ENCODE assay signal across 1 cellular context in the genomic region with DNA sequence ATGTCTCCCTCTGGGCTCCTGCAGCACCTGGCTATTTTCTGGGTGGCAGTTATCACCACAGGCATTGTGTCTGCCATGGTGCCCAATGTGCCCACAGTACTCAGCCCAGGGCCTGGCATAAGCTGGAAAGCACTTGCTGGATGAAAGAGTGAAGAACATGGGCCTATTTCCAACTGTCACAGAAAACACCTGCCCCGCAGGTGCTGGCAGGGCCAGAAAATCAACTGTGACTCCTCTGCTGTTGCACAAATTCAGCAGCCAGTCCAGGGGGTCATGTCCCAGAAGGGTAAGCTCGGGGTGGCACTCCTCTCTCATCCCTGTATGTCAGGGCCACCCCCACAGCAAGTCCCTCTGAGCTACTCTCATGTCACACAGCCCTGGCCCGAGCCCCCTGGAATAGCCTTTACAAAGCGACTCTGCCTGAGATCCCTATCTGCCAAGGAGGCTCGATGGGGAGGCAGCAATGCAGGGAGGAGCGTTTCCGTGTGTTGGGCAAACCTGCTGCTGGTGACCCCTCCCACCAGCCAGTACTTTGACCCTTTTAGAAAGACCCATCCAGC.
A peak's percentile ranks its signal among the peaks of the same experiment; 100 is the strongest.
TF ChIP-seq lines count a peak whose summit lies in the region.

No MANE protein-coding gene starts in this region.

TF ChIP-seq in HepG2, 621 proteins besides CTCF, POLR2A, EP300 and RAD21 (continued from another document and continues in another):
- TF ChIP-seq YEATS2 (CRISPR knock-in tag; IDR thresholded peaks at IDR 0.05; ENCODE audit: borderline replicate concordance), result no peak
- no peak for TF ChIP-seq ZNF850 (CRISPR knock-in tag; conservative IDR thresholded peaks at IDR 0.05)
- no peak for TF ChIP-seq ZNF101 (CRISPR knock-in tag; IDR thresholded peaks at IDR 0.05; ENCODE audit: borderline replicate concordance, low read depth)
- TF ChIP-seq MLLT10 (CRISPR knock-in tag; IDR thresholded peaks at IDR 0.05), result no peak
- peak; percentile 28; the same call in 1 of the 2 replicates for TF ChIP-seq ETV5 (CRISPR knock-in tag; IDR thresholded peaks at IDR 0.05; ENCODE audit: borderline replicate concordance)
- TF ChIP-seq ZNF296 (CRISPR knock-in tag; conservative IDR thresholded peaks at IDR 0.05), result no peak
- TF ChIP-seq SMAD1 (CRISPR knock-in tag; IDR thresholded peaks at IDR 0.05; ENCODE audit: borderline replicate concordance, low read depth), result no peak
- TF ChIP-seq, protein P1, sequence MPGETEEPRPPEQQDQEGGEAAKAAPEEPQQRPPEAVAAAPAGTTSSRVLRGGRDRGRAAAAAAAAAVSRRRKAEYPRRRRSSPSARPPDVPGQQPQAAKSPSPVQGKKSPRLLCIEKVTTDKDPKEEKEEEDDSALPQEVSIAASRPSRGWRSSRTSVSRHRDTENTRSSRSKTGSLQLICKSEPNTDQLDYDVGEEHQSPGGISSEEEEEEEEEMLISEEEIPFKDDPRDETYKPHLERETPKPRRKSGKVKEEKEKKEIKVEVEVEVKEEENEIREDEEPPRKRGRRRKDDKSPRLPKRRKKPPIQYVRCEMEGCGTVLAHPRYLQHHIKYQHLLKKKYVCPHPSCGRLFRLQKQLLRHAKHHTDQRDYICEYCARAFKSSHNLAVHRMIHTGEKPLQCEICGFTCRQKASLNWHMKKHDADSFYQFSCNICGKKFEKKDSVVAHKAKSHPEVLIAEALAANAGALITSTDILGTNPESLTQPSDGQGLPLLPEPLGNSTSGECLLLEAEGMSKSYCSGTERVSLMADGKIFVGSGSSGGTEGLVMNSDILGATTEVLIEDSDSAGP (CRISPR knock-in tag; IDR thresholded peaks at IDR 0.05; ENCODE audit: borderline replicate concordance), result 0 out of 2 replicates have a peak, but pooled peaks have one; percentile 18
- TF ChIP-seq ZMYM2 (CRISPR knock-in tag; IDR thresholded peaks at IDR 0.05), result peak; percentile 60; the same call in 1 of the 2 replicates
- TF ChIP-seq, protein P2, sequence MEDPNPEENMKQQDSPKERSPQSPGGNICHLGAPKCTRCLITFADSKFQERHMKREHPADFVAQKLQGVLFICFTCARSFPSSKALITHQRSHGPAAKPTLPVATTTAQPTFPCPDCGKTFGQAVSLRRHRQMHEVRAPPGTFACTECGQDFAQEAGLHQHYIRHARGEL (CRISPR knock-in tag; IDR thresholded peaks at IDR 0.05), result no peak
- peak; percentile 64; the same call in 1 of the 2 replicates for TF ChIP-seq CEBPG (CRISPR knock-in tag; IDR thresholded peaks at IDR 0.05)
- TF ChIP-seq MXI1 (IDR thresholded peaks at IDR 0.05; ENCODE audit: borderline replicate concordance, low read depth, low read length), result no peak
- TF ChIP-seq HNF4A (CRISPR knock-in tag; IDR thresholded peaks at IDR 0.05), result peak; percentile 74
- TF ChIP-seq GATAD2A (CRISPR knock-in tag; IDR thresholded peaks at IDR 0.05), result peak; percentile 33; the same call in 1 of the 2 replicates
- TF ChIP-seq NFATC3 (CRISPR knock-in tag; IDR thresholded peaks at IDR 0.05), result no peak
- no peak for TF ChIP-seq SNRNP70 (IDR thresholded peaks at IDR 0.05; ENCODE audit: low read depth, low read length)
- TF ChIP-seq DMAP1 (CRISPR knock-in tag; IDR thresholded peaks at IDR 0.05), result no peak
- no peak for TF ChIP-seq ARHGAP35 (CRISPR knock-in tag; IDR thresholded peaks at IDR 0.05; ENCODE audit: borderline replicate concordance)
- TF ChIP-seq ZMYM3 (CRISPR knock-in tag; IDR thresholded peaks at IDR 0.05), result peak; percentile 79
- TF ChIP-seq HNF4G (IDR thresholded peaks at IDR 0.05; ENCODE audit: borderline replicate concordance, low read depth, low read length), result peak; percentile 68; the same call in 1 of the 2 replicates
- 0 out of 2 replicates have a peak, but pooled peaks have one; percentile 46 for TF ChIP-seq HNF4G (CRISPR knock-in tag; IDR thresholded peaks at IDR 0.05; ENCODE audit: borderline replicate concordance, low read depth)
- 0 out of 2 replicates have a peak, but pooled peaks have one; percentile 51 for TF ChIP-seq NFIB (CRISPR knock-in tag; IDR thresholded peaks at IDR 0.05; ENCODE audit: borderline replicate concordance)
- TF ChIP-seq ZC3H4 (CRISPR knock-in tag; IDR thresholded peaks at IDR 0.05; ENCODE audit: borderline replicate concordance), result no peak
- TF ChIP-seq, protein P3, sequence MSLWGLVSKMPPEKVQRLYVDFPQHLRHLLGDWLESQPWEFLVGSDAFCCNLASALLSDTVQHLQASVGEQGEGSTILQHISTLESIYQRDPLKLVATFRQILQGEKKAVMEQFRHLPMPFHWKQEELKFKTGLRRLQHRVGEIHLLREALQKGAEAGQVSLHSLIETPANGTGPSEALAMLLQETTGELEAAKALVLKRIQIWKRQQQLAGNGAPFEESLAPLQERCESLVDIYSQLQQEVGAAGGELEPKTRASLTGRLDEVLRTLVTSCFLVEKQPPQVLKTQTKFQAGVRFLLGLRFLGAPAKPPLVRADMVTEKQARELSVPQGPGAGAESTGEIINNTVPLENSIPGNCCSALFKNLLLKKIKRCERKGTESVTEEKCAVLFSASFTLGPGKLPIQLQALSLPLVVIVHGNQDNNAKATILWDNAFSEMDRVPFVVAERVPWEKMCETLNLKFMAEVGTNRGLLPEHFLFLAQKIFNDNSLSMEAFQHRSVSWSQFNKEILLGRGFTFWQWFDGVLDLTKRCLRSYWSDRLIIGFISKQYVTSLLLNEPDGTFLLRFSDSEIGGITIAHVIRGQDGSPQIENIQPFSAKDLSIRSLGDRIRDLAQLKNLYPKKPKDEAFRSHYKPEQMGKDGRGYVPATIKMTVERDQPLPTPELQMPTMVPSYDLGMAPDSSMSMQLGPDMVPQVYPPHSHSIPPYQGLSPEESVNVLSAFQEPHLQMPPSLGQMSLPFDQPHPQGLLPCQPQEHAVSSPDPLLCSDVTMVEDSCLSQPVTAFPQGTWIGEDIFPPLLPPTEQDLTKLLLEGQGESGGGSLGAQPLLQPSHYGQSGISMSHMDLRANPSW (CRISPR knock-in tag; IDR thresholded peaks at IDR 0.05; ENCODE audit: borderline replicate concordance), result no peak
- TF ChIP-seq ISX (CRISPR knock-in tag; conservative IDR thresholded peaks at IDR 0.05), result no peak
- TF ChIP-seq ZBTB7B (CRISPR knock-in tag; IDR thresholded peaks at IDR 0.05), result peak; percentile 38; the same call in 1 of the 2 replicates
- TF ChIP-seq ZNF644 (CRISPR knock-in tag; IDR thresholded peaks at IDR 0.05; ENCODE audit: low read depth), result no peak
- TF ChIP-seq ZNF720 (CRISPR knock-in tag; IDR thresholded peaks at IDR 0.05), result no peak
- no peak for TF ChIP-seq CREM (IDR thresholded peaks at IDR 0.05)
- no peak for TF ChIP-seq CREM (CRISPR knock-in tag; IDR thresholded peaks at IDR 0.05)
- TF ChIP-seq PRMT3 (CRISPR knock-in tag; IDR thresholded peaks at IDR 0.05; ENCODE audit: borderline replicate concordance, low read depth), result no peak
- TF ChIP-seq MTF2 (CRISPR knock-in tag; IDR thresholded peaks at IDR 0.05; ENCODE audit: borderline replicate concordance), result no peak
- TF ChIP-seq, protein P4, sequence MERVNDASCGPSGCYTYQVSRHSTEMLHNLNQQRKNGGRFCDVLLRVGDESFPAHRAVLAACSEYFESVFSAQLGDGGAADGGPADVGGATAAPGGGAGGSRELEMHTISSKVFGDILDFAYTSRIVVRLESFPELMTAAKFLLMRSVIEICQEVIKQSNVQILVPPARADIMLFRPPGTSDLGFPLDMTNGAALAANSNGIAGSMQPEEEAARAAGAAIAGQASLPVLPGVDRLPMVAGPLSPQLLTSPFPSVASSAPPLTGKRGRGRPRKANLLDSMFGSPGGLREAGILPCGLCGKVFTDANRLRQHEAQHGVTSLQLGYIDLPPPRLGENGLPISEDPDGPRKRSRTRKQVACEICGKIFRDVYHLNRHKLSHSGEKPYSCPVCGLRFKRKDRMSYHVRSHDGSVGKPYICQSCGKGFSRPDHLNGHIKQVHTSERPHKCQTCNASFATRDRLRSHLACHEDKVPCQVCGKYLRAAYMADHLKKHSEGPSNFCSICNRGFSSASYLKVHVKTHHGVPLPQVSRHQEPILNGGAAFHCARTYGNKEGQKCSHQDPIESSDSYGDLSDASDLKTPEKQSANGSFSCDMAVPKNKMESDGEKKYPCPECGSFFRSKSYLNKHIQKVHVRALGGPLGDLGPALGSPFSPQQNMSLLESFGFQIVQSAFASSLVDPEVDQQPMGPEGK (CRISPR knock-in tag; IDR thresholded peaks at IDR 0.05), result peak; percentile 64
- TF ChIP-seq, protein P5, sequence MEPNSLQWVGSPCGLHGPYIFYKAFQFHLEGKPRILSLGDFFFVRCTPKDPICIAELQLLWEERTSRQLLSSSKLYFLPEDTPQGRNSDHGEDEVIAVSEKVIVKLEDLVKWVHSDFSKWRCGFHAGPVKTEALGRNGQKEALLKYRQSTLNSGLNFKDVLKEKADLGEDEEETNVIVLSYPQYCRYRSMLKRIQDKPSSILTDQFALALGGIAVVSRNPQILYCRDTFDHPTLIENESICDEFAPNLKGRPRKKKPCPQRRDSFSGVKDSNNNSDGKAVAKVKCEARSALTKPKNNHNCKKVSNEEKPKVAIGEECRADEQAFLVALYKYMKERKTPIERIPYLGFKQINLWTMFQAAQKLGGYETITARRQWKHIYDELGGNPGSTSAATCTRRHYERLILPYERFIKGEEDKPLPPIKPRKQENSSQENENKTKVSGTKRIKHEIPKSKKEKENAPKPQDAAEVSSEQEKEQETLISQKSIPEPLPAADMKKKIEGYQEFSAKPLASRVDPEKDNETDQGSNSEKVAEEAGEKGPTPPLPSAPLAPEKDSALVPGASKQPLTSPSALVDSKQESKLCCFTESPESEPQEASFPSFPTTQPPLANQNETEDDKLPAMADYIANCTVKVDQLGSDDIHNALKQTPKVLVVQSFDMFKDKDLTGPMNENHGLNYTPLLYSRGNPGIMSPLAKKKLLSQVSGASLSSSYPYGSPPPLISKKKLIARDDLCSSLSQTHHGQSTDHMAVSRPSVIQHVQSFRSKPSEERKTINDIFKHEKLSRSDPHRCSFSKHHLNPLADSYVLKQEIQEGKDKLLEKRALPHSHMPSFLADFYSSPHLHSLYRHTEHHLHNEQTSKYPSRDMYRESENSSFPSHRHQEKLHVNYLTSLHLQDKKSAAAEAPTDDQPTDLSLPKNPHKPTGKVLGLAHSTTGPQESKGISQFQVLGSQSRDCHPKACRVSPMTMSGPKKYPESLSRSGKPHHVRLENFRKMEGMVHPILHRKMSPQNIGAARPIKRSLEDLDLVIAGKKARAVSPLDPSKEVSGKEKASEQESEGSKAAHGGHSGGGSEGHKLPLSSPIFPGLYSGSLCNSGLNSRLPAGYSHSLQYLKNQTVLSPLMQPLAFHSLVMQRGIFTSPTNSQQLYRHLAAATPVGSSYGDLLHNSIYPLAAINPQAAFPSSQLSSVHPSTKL (CRISPR knock-in tag; IDR thresholded peaks at IDR 0.05), result 0 out of 2 replicates have a peak, but pooled peaks have one; percentile 18
- TF ChIP-seq, protein P6, sequence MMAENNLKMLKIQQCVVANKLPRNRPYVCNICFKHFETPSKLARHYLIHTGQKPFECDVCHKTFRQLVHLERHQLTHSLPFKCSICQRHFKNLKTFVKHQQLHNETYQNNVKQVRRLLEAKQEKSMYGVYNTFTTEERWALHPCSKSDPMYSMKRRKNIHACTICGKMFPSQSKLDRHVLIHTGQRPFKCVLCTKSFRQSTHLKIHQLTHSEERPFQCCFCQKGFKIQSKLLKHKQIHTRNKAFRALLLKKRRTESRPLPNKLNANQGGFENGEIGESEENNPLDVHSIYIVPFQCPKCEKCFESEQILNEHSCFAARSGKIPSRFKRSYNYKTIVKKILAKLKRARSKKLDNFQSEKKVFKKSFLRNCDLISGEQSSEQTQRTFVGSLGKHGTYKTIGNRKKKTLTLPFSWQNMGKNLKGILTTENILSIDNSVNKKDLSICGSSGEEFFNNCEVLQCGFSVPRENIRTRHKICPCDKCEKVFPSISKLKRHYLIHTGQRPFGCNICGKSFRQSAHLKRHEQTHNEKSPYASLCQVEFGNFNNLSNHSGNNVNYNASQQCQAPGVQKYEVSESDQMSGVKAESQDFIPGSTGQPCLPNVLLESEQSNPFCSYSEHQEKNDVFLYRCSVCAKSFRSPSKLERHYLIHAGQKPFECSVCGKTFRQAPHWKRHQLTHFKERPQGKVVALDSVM (CRISPR knock-in tag; IDR thresholded peaks at IDR 0.05), result peak; percentile 95
- TF ChIP-seq ZNF598 (CRISPR knock-in tag; IDR thresholded peaks at IDR 0.05; ENCODE audit: borderline replicate concordance), result no peak
- TF ChIP-seq, protein P7, sequence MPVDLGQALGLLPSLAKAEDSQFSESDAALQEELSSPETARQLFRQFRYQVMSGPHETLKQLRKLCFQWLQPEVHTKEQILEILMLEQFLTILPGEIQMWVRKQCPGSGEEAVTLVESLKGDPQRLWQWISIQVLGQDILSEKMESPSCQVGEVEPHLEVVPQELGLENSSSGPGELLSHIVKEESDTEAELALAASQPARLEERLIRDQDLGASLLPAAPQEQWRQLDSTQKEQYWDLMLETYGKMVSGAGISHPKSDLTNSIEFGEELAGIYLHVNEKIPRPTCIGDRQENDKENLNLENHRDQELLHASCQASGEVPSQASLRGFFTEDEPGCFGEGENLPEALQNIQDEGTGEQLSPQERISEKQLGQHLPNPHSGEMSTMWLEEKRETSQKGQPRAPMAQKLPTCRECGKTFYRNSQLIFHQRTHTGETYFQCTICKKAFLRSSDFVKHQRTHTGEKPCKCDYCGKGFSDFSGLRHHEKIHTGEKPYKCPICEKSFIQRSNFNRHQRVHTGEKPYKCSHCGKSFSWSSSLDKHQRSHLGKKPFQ (CRISPR knock-in tag; IDR thresholded peaks at IDR 0.05; ENCODE audit: insufficient replicate concordance), result no peak
- TF ChIP-seq EHMT2 (IDR thresholded peaks at IDR 0.05; ENCODE audit: borderline replicate concordance, low read depth, low read length), result no peak
- no peak for TF ChIP-seq HOXA9 (CRISPR knock-in tag; IDR thresholded peaks at IDR 0.05; ENCODE audit: borderline replicate concordance)
- TF ChIP-seq, protein P8, sequence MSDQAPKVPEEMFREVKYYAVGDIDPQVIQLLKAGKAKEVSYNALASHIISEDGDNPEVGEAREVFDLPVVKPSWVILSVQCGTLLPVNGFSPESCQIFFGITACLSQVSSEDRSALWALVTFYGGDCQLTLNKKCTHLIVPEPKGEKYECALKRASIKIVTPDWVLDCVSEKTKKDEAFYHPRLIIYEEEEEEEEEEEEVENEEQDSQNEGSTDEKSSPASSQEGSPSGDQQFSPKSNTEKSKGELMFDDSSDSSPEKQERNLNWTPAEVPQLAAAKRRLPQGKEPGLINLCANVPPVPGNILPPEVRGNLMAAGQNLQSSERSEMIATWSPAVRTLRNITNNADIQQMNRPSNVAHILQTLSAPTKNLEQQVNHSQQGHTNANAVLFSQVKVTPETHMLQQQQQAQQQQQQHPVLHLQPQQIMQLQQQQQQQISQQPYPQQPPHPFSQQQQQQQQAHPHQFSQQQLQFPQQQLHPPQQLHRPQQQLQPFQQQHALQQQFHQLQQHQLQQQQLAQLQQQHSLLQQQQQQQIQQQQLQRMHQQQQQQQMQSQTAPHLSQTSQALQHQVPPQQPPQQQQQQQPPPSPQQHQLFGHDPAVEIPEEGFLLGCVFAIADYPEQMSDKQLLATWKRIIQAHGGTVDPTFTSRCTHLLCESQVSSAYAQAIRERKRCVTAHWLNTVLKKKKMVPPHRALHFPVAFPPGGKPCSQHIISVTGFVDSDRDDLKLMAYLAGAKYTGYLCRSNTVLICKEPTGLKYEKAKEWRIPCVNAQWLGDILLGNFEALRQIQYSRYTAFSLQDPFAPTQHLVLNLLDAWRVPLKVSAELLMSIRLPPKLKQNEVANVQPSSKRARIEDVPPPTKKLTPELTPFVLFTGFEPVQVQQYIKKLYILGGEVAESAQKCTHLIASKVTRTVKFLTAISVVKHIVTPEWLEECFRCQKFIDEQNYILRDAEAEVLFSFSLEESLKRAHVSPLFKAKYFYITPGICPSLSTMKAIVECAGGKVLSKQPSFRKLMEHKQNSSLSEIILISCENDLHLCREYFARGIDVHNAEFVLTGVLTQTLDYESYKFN (CRISPR knock-in tag; conservative IDR thresholded peaks at IDR 0.05), result peak; percentile 60
- no peak for TF ChIP-seq ZKSCAN5 (CRISPR knock-in tag; IDR thresholded peaks at IDR 0.05)
- 0 out of 2 replicates have a peak, but pooled peaks have one; percentile 34 for TF ChIP-seq ZNF501 (CRISPR knock-in tag; IDR thresholded peaks at IDR 0.05)
